ENCODE assay signal across 1 cellular context in the genomic region with DNA sequence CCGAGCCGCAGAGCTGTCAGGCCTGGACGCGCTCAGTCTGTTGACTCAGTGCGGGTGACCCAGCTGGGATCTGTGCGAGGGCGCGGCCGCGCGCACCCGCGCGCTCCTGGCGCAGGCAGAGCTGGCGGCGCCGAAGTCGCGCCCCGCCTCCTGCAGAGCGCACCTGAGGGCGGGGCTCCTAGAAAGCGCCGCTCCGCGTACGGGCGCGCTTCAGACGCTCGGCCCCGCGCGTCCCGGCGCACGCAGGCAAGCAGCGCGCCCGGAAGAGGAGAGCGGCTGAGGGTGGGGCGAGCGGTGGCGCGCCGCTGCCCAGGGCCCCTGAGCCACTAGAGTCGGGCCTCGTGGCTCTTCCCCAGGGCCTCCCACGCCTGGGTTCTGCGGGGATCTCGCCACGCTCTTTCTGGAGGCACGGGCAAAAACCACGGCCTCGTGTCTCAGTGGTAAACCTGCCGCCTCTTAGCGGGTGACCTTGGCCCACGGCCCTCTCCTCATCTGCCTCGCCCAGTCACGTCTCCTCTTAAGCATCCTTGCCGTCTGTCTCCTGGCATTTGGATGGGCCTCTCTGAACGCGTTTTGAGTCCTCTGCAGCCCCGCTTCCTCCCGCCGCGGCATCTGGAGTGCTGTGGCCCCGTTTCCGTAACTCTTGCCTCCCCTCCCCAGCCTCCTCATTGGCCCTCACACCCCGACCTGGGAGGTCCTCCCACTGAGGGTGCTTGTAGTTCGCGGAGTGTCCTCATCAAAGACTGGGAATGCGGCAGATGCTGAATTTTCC.
TF ChIP-seq lines count a peak whose summit lies in the region.

A gene with protein sequence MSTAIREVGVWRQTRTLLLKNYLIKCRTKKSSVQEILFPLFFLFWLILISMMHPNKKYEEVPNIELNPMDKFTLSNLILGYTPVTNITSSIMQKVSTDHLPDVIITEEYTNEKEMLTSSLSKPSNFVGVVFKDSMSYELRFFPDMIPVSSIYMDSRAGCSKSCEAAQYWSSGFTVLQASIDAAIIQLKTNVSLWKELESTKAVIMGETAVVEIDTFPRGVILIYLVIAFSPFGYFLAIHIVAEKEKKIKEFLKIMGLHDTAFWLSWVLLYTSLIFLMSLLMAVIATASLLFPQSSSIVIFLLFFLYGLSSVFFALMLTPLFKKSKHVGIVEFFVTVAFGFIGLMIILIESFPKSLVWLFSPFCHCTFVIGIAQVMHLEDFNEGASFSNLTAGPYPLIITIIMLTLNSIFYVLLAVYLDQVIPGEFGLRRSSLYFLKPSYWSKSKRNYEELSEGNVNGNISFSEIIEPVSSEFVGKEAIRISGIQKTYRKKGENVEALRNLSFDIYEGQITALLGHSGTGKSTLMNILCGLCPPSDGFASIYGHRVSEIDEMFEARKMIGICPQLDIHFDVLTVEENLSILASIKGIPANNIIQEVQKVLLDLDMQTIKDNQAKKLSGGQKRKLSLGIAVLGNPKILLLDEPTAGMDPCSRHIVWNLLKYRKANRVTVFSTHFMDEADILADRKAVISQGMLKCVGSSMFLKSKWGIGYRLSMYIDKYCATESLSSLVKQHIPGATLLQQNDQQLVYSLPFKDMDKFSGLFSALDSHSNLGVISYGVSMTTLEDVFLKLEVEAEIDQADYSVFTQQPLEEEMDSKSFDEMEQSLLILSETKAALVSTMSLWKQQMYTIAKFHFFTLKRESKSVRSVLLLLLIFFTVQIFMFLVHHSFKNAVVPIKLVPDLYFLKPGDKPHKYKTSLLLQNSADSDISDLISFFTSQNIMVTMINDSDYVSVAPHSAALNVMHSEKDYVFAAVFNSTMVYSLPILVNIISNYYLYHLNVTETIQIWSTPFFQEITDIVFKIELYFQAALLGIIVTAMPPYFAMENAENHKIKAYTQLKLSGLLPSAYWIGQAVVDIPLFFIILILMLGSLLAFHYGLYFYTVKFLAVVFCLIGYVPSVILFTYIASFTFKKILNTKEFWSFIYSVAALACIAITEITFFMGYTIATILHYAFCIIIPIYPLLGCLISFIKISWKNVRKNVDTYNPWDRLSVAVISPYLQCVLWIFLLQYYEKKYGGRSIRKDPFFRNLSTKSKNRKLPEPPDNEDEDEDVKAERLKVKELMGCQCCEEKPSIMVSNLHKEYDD (N-terminal part only) (minus strand): TSS at position 74 of the 772 bp plus-strand sequence. CDS start 12,718 bp downstream, outside the sequence.

TF ChIP-seq in HepG2, 621 proteins besides CTCF, POLR2A, EP300 and RAD21 (continued from another document and continues in another):
- TF ChIP-seq, protein P1, sequence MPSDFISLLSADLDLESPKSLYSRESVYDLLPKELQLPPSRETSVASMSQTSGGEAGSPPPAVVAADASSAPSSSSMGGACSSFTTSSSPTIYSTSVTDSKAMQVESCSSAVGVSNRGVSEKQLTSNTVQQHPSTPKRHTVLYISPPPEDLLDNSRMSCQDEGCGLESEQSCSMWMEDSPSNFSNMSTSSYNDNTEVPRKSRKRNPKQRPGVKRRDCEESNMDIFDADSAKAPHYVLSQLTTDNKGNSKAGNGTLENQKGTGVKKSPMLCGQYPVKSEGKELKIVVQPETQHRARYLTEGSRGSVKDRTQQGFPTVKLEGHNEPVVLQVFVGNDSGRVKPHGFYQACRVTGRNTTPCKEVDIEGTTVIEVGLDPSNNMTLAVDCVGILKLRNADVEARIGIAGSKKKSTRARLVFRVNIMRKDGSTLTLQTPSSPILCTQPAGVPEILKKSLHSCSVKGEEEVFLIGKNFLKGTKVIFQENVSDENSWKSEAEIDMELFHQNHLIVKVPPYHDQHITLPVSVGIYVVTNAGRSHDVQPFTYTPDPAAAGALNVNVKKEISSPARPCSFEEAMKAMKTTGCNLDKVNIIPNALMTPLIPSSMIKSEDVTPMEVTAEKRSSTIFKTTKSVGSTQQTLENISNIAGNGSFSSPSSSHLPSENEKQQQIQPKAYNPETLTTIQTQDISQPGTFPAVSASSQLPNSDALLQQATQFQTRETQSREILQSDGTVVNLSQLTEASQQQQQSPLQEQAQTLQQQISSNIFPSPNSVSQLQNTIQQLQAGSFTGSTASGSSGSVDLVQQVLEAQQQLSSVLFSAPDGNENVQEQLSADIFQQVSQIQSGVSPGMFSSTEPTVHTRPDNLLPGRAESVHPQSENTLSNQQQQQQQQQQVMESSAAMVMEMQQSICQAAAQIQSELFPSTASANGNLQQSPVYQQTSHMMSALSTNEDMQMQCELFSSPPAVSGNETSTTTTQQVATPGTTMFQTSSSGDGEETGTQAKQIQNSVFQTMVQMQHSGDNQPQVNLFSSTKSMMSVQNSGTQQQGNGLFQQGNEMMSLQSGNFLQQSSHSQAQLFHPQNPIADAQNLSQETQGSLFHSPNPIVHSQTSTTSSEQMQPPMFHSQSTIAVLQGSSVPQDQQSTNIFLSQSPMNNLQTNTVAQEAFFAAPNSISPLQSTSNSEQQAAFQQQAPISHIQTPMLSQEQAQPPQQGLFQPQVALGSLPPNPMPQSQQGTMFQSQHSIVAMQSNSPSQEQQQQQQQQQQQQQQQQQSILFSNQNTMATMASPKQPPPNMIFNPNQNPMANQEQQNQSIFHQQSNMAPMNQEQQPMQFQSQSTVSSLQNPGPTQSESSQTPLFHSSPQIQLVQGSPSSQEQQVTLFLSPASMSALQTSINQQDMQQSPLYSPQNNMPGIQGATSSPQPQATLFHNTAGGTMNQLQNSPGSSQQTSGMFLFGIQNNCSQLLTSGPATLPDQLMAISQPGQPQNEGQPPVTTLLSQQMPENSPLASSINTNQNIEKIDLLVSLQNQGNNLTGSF (CRISPR knock-in tag; IDR thresholded peaks at IDR 0.05) = 0 out of 2 replicates have a peak, but pooled peaks have one; percentile 29
- TF ChIP-seq SYNCRIP (IDR thresholded peaks at IDR 0.05; ENCODE audit: insufficient read depth, low read depth, low read length) = no peak
- no peak for TF ChIP-seq CENPX (CRISPR knock-in tag; IDR thresholded peaks at IDR 0.05)
- no peak for TF ChIP-seq PHB2 (IDR thresholded peaks at IDR 0.05; ENCODE audit: partially characterized antibody)
- no peak for TF ChIP-seq SIN3B (IDR thresholded peaks at IDR 0.05; ENCODE audit: low read length)
- TF ChIP-seq ELF4 (CRISPR knock-in tag; IDR thresholded peaks at IDR 0.05; ENCODE audit: borderline replicate concordance) = 0 out of 2 replicates have a peak, but pooled peaks have one; percentile 69
- TF ChIP-seq, protein P2, sequence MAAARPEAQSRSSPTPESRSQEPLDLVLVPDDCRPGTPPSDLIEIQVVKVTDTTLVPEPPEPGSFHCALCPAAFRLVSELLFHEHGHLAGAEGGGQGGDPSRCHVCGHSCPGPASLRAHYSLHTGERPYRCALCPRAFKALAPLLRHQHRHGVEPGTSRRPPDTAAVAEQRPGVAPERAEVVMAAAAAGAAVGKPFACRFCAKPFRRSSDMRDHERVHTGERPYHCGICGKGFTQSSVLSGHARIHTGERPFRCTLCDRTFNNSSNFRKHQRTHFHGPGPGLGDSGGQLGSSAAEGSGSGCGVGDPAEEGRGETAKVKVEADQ (CRISPR knock-in tag; IDR thresholded peaks at IDR 0.05; ENCODE audit: borderline replicate concordance) = peak; percentile 26; the same call in 1 of the 2 replicates
- peak; percentile 98 for TF ChIP-seq RBFOX2 (IDR thresholded peaks at IDR 0.05; ENCODE audit: low read depth, low read length)
- peak; percentile 93 for TF ChIP-seq MTF2 (CRISPR knock-in tag; IDR thresholded peaks at IDR 0.05; ENCODE audit: borderline replicate concordance)
- no peak for TF ChIP-seq ZNF572 (CRISPR knock-in tag; IDR thresholded peaks at IDR 0.05)
- no peak for TF ChIP-seq ARNT (IDR thresholded peaks at IDR 0.05)
- TF ChIP-seq ZNF746 (CRISPR knock-in tag; IDR thresholded peaks at IDR 0.05) = peak; percentile 39; the same call in 1 of the 2 replicates
- TF ChIP-seq, protein P3, sequence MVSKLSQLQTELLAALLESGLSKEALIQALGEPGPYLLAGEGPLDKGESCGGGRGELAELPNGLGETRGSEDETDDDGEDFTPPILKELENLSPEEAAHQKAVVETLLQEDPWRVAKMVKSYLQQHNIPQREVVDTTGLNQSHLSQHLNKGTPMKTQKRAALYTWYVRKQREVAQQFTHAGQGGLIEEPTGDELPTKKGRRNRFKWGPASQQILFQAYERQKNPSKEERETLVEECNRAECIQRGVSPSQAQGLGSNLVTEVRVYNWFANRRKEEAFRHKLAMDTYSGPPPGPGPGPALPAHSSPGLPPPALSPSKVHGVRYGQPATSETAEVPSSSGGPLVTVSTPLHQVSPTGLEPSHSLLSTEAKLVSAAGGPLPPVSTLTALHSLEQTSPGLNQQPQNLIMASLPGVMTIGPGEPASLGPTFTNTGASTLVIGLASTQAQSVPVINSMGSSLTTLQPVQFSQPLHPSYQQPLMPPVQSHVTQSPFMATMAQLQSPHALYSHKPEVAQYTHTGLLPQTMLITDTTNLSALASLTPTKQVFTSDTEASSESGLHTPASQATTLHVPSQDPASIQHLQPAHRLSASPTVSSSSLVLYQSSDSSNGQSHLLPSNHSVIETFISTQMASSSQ (IDR thresholded peaks at IDR 0.05; ENCODE audit: low read depth) = no peak
- TF ChIP-seq, protein P3 (CRISPR knock-in tag; IDR thresholded peaks at IDR 0.05; ENCODE audit: borderline replicate concordance) = peak; percentile 38; the same call in 1 of the 2 replicates
- TF ChIP-seq MATR3 (CRISPR knock-in tag; IDR thresholded peaks at IDR 0.05) = no peak
- 0 out of 2 replicates have a peak, but pooled peaks have one; percentile 45 for TF ChIP-seq ZFP41 (CRISPR knock-in tag; IDR thresholded peaks at IDR 0.05; ENCODE audit: borderline replicate concordance)
- TF ChIP-seq, protein P4, sequence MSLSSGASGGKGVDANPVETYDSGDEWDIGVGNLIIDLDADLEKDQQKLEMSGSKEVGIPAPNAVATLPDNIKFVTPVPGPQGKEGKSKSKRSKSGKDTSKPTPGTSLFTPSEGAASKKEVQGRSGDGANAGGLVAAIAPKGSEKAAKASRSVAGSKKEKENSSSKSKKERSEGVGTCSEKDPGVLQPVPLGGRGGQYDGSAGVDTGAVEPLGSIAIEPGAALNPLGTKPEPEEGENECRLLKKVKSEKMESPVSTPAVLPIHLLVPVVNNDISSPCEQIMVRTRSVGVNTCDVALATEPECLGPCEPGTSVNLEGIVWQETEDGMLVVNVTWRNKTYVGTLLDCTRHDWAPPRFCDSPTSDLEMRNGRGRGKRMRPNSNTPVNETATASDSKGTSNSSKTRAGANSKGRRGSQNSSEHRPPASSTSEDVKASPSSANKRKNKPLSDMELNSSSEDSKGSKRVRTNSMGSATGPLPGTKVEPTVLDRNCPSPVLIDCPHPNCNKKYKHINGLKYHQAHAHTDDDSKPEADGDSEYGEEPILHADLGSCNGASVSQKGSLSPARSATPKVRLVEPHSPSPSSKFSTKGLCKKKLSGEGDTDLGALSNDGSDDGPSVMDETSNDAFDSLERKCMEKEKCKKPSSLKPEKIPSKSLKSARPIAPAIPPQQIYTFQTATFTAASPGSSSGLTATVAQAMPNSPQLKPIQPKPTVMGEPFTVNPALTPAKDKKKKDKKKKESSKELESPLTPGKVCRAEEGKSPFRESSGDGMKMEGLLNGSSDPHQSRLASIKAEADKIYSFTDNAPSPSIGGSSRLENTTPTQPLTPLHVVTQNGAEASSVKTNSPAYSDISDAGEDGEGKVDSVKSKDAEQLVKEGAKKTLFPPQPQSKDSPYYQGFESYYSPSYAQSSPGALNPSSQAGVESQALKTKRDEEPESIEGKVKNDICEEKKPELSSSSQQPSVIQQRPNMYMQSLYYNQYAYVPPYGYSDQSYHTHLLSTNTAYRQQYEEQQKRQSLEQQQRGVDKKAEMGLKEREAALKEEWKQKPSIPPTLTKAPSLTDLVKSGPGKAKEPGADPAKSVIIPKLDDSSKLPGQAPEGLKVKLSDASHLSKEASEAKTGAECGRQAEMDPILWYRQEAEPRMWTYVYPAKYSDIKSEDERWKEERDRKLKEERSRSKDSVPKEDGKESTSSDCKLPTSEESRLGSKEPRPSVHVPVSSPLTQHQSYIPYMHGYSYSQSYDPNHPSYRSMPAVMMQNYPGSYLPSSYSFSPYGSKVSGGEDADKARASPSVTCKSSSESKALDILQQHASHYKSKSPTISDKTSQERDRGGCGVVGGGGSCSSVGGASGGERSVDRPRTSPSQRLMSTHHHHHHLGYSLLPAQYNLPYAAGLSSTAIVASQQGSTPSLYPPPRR (CRISPR knock-in tag; IDR thresholded peaks at IDR 0.05; ENCODE audit: borderline replicate concordance) = peak; percentile 13; the same call in 1 of the 2 replicates
- TF ChIP-seq SMAD9 (CRISPR knock-in tag; IDR thresholded peaks at IDR 0.05) = peak; percentile 76; the same call in 1 of the 2 replicates
- peak; percentile 75 for TF ChIP-seq ZSCAN21 (CRISPR knock-in tag; IDR thresholded peaks at IDR 0.05; ENCODE audit: borderline replicate concordance)
- no peak for TF ChIP-seq TCF12 (IDR thresholded peaks at IDR 0.05)
- peak; percentile 61; the same call in 1 of the 2 replicates for TF ChIP-seq TCF12 (CRISPR knock-in tag; IDR thresholded peaks at IDR 0.05)
- TF ChIP-seq FOXK1 (CRISPR knock-in tag; IDR thresholded peaks at IDR 0.05; ENCODE audit: borderline replicate concordance, low read depth) = no peak
- TF ChIP-seq, protein P5, sequence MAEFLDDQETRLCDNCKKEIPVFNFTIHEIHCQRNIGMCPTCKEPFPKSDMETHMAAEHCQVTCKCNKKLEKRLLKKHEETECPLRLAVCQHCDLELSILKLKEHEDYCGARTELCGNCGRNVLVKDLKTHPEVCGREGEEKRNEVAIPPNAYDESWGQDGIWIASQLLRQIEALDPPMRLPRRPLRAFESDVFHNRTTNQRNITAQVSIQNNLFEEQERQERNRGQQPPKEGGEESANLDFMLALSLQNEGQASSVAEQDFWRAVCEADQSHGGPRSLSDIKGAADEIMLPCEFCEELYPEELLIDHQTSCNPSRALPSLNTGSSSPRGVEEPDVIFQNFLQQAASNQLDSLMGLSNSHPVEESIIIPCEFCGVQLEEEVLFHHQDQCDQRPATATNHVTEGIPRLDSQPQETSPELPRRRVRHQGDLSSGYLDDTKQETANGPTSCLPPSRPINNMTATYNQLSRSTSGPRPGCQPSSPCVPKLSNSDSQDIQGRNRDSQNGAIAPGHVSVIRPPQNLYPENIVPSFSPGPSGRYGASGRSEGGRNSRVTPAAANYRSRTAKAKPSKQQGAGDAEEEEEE (CRISPR knock-in tag; IDR thresholded peaks at IDR 0.05; ENCODE audit: borderline replicate concordance) = peak; percentile 16; the same call in 1 of the 2 replicates
- peak; percentile 57; the same call in 1 of the 2 replicates for TF ChIP-seq ARNTL (CRISPR knock-in tag; IDR thresholded peaks at IDR 0.05)
- peak; percentile 76 for TF ChIP-seq POGZ (CRISPR knock-in tag; IDR thresholded peaks at IDR 0.05)
- TF ChIP-seq, protein P6, sequence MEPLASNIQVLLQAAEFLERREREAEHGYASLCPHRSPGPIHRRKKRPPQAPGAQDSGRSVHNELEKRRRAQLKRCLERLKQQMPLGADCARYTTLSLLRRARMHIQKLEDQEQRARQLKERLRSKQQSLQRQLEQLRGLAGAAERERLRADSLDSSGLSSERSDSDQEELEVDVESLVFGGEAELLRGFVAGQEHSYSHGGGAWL (CRISPR knock-in tag; IDR thresholded peaks at IDR 0.05) = peak; percentile 90
- TF ChIP-seq ATRX (CRISPR knock-in tag; IDR thresholded peaks at IDR 0.05; ENCODE audit: borderline replicate concordance) = no peak
- TF ChIP-seq YEATS4 (CRISPR knock-in tag; IDR thresholded peaks at IDR 0.05; ENCODE audit: borderline replicate concordance) = peak; percentile 89
